ENCODE assay signal across 22 cellular contexts in genomic region chr17:6084226-6085161, GRCh38. TPM values are rescaled to one million over a fixed set of nuclear protein-coding genes. Genes with fewer than 3 reads are reported as not detected.
DNase-seq lines count a peak whose midpoint lies in the region; ATAC-seq, FAIRE-seq and TF ChIP-seq lines count a peak whose summit lies in the region.
"Had no signal": no experiment of that assay in that cellular context is flagged by ENCODE, and none has a peak within 500 bp of the region (broad histone marks: within the 10 kb centered on the region; RNA-seq: fewer than 3 reads in every experiment).

No MANE protein-coding gene starts in this region.

- H3K4me3 ChIP-seq in endodermal cell (ENCODE audit: low read length) (no peak overlapping the region), neuron (ENCODE audit: low read length) (peak overlapping the region; percentile 22), Karpas-422 (ENCODE audit: low read length) (no peak overlapping the region)
- H3K4me3 ChIP-seq: cardiac muscle cell, lung, MG63, smooth muscle cell, upper lobe of right lung had no signal

- no peak for ATAC-seq in HG03460 (IDR thresholded peaks at IDR 0.05; ENCODE audit: unreplicated experiment)
- ATAC-seq in activated CD8-positive, alpha-beta T cell treated with anti-CD3 and anti-CD28 coated beads, Interleukin-2, amount 10 ng/mL, durations not matched to agents 7 days and 5 days = no peak
- ATAC-seq: Right ventricle myocardium inferior; stimulated activated effector memory CD8-positive, alpha-beta T cell treated with anti-CD3 and anti-CD28 coated beads, Interleukin-12 subunit alpha, Interleukin-12 subunit beta, amount 100 ng/mL, for 72 hours; upper lobe of right lung had no signal

- H3K4me1 Mint-ChIP-seq in endodermal cell = peaks cover 8% of the 10 kb centered on the region
- H3K4me1 Mint-ChIP-seq in activated CD8-positive, alpha-beta T cell treated with anti-CD3 and anti-CD28 coated beads, Interleukin-2, amount 10 ng/mL, durations not matched to agents 7 days and 5 days (ENCODE audit: low read depth) = no peaks in the 10 kb centered on the region
- H3K4me1 Mint-ChIP-seq: stimulated activated effector memory CD8-positive, alpha-beta T cell treated with anti-CD3 and anti-CD28 coated beads, Interleukin-12 subunit alpha, Interleukin-12 subunit beta, amount 100 ng/mL, for 72 hours had no signal

- no peaks in the 10 kb centered on the region for H4K20me1 ChIP-seq in Karpas-422 (ENCODE audit: insufficient read depth, low read depth, low read length)

- DNase-seq in C1 segment of cervical spinal cord (lab: John Stamatoyannopoulos, UW) = peak in 13 of 14 donors; percentile 48 to 93 (median 77)
- peak; percentile 57 for DNase-seq in NCI-H69 (lab: John Stamatoyannopoulos, UW)
- DNase-seq in endodermal cell = no peak
- no peak for DNase-seq in activated CD8-positive, alpha-beta T cell treated with anti-CD3 and anti-CD28 coated beads, Interleukin-2, amount 10 ng/mL, durations not matched to agents 7 days and 5 days
- DNase-seq in GM19239 (ENCODE audit: insufficient read length, low spot score) = no peak
- no peak for DNase-seq in Karpas-422
- DNase-seq: ACHN; activated CD8-positive, alpha-beta memory T cell treated with anti-CD3 and anti-CD28 coated beads, Interleukin-2, amount 50 U/mL, for 4 hours; activated naive CD4-positive, alpha-beta T cell treated with anti-CD3 and anti-CD28 coated beads, Interleukin-2, amount 50 U/mL, for 16 hours; EL; GOT3; MG63; NCI-H2171 treated with DMSO at 0.1 percent for 48 hours; upper lobe of right lung had no signal

- TF ChIP-seq CTCF in endodermal cell (conservative IDR thresholded peaks at IDR 0.05) = no peak

- no peaks in the 10 kb centered on the region for H3K9me3 Mint-ChIP-seq in endodermal cell
- no peaks in the 10 kb centered on the region for H3K9me3 Mint-ChIP-seq in activated CD8-positive, alpha-beta T cell treated with anti-CD3 and anti-CD28 coated beads, Interleukin-2, amount 10 ng/mL, durations not matched to agents 7 days and 5 days (ENCODE audit: insufficient read depth)
- H3K9me3 Mint-ChIP-seq: stimulated activated effector memory CD8-positive, alpha-beta T cell treated with anti-CD3 and anti-CD28 coated beads, Interleukin-12 subunit alpha, Interleukin-12 subunit beta, amount 100 ng/mL, for 72 hours had no signal

- no peaks in the 10 kb centered on the region for H3K9me2 ChIP-seq in Karpas-422 (replicated peaks; ENCODE audit: insufficient read depth, low read length)

- no peak overlapping the region for H3K9ac ChIP-seq in endodermal cell (ENCODE audit: extremely low read depth, low read length, poor library complexity, severe bottlenecking)
- H3K9ac ChIP-seq in Karpas-422 (ENCODE audit: low read length) = no peak overlapping the region

- no peaks in the 10 kb centered on the region for H3K4me1 ChIP-seq in endodermal cell (ENCODE audit: control insufficient read depth, insufficient read depth, low read length)
- H3K4me1 ChIP-seq in neuron (ENCODE audit: insufficient read depth, low read length) = peaks cover 12% of the 10 kb centered on the region
- no peaks in the 10 kb centered on the region for H3K4me1 ChIP-seq in Karpas-422 (ENCODE audit: low read length)
- H3K4me1 ChIP-seq: upper lobe of right lung had no signal

- WGBS in endodermal cell (ENCODE audit: insufficient coverage in 1 of 2, insufficient read length in 1 of 2), 2 experiments = 59 to 76% methylated on average over 15 to 25 of the region's 26 CpGs

- H3K36me3 ChIP-seq in endodermal cell (ENCODE audit: control insufficient read depth, insufficient read depth, low read length) = no peaks in the 10 kb centered on the region
- H3K36me3 ChIP-seq in neuron (ENCODE audit: insufficient read depth, low read length) = no peaks in the 10 kb centered on the region
- H3K36me3 ChIP-seq in Karpas-422 (ENCODE audit: insufficient read depth, low read length) = no peaks in the 10 kb centered on the region
- H3K36me3 ChIP-seq: cardiac muscle cell, MG63, upper lobe of right lung had no signal

- H2AFZ ChIP-seq in neuron (ENCODE audit: low read depth, low read length) = peak overlapping the region; percentile 48
- no peak overlapping the region for H2AFZ ChIP-seq in Karpas-422 (ENCODE audit: low read length)

- H3K27me3 Mint-ChIP-seq in endodermal cell (ENCODE audit: insufficient read depth) = peaks cover 25% of the 10 kb centered on the region
- no peaks in the 10 kb centered on the region for H3K27me3 Mint-ChIP-seq in activated CD8-positive, alpha-beta T cell treated with anti-CD3 and anti-CD28 coated beads, Interleukin-2, amount 10 ng/mL, durations not matched to agents 7 days and 5 days (ENCODE audit: low read depth)

- H3K27me3 ChIP-seq in endodermal cell (ENCODE audit: control insufficient read depth, insufficient read depth, low read length, poor library complexity, severe bottlenecking) = no peaks in the 10 kb centered on the region
- H3K27me3 ChIP-seq in neuron (ENCODE audit: insufficient read depth, low read length) = no peaks in the 10 kb centered on the region
- no peaks in the 10 kb centered on the region for H3K27me3 ChIP-seq in Karpas-422 (ENCODE audit: low read length)
- H3K27me3 ChIP-seq: cardiac muscle cell, MG63, upper lobe of right lung had no signal

- H3K4me3 Mint-ChIP-seq in endodermal cell = no peak overlapping the region
- no peak overlapping the region for H3K4me3 Mint-ChIP-seq in activated CD8-positive, alpha-beta T cell treated with anti-CD3 and anti-CD28 coated beads, Interleukin-2, amount 10 ng/mL, durations not matched to agents 7 days and 5 days
- H3K4me3 Mint-ChIP-seq: stimulated activated effector memory CD8-positive, alpha-beta T cell treated with anti-CD3 and anti-CD28 coated beads, Interleukin-12 subunit alpha, Interleukin-12 subunit beta, amount 100 ng/mL, for 72 hours had no signal

- no peaks in the 10 kb centered on the region for H3K79me2 ChIP-seq in Karpas-422 (ENCODE audit: low read length)

- POLR2A ChIA-PET in activated CD8-positive, alpha-beta T cell treated with anti-CD3 and anti-CD28 coated beads, Interleukin-2, amount 10 ng/mL, durations not matched to agents 7 days and 5 days (lab: Charles Lee) = no interaction called here

- H3K4me2 ChIP-seq in Karpas-422 (ENCODE audit: low read depth, low read length, poor library complexity, severe bottlenecking) = no peak overlapping the region
- H3K4me2 ChIP-seq: smooth muscle cell had no signal

- H3K9me3 ChIP-seq in endodermal cell (ENCODE audit: control insufficient read depth, low read length) = no peaks in the 10 kb centered on the region
- H3K9me3 ChIP-seq in neuron (ENCODE audit: low read length) = no peaks in the 10 kb centered on the region
- no peaks in the 10 kb centered on the region for H3K9me3 ChIP-seq in Karpas-422 (ENCODE audit: low read length)
- H3K9me3 ChIP-seq: MG63, upper lobe of right lung had no signal

- no peaks in the 10 kb centered on the region for H3K36me3 Mint-ChIP-seq in endodermal cell (ENCODE audit: low read depth)
- no peaks in the 10 kb centered on the region for H3K36me3 Mint-ChIP-seq in activated CD8-positive, alpha-beta T cell treated with anti-CD3 and anti-CD28 coated beads, Interleukin-2, amount 10 ng/mL, durations not matched to agents 7 days and 5 days (ENCODE audit: low read depth)
- H3K36me3 Mint-ChIP-seq: stimulated activated effector memory CD8-positive, alpha-beta T cell treated with anti-CD3 and anti-CD28 coated beads, Interleukin-12 subunit alpha, Interleukin-12 subunit beta, amount 100 ng/mL, for 72 hours had no signal

- FAIRE-seq in GM19239 (lab: Jason Lieb, UNC) = no peak
- FAIRE-seq: endometrium had no signal

- CTCF ChIA-PET in activated CD8-positive, alpha-beta T cell treated with anti-CD3 and anti-CD28 coated beads, Interleukin-2, amount 10 ng/mL, durations not matched to agents 7 days and 5 days (lab: Charles Lee) = no interaction called here

- no peak overlapping the region for H3K27ac Mint-ChIP-seq in endodermal cell
- H3K27ac Mint-ChIP-seq in activated CD8-positive, alpha-beta T cell treated with anti-CD3 and anti-CD28 coated beads, Interleukin-2, amount 10 ng/mL, durations not matched to agents 7 days and 5 days = no peak overlapping the region
- H3K27ac Mint-ChIP-seq: stimulated activated effector memory CD8-positive, alpha-beta T cell treated with anti-CD3 and anti-CD28 coated beads, Interleukin-12 subunit alpha, Interleukin-12 subunit beta, amount 100 ng/mL, for 72 hours had no signal

- H3K27ac ChIP-seq in endodermal cell (ENCODE audit: low read depth, low read length) (peak overlapping the region; percentile 97), Karpas-422 (ENCODE audit: low read length) (no peak overlapping the region)
- H3K27ac ChIP-seq: cardiac muscle cell, upper lobe of right lung had no signal

RNA-seq across cellular contexts. Expression of gene WSCD1, which starts 14.3 kb away (rescaled TPM):
- total RNA-seq in endodermal cell = 1 to 10 TPM; 6.5 to 7.7 TPM
- polyA plus RNA-seq in endodermal cell (2013, experiment 1 of 2) = 49.2 TPM
- 43.8 TPM for polyA plus RNA-seq in endodermal cell (2013, experiment 2 of 2)
- not detected for total RNA-seq in activated CD8-positive, alpha-beta T cell treated with anti-CD3 and anti-CD28 coated beads, Interleukin-2, amount 10 ng/mL, durations not matched to agents 7 days and 5 days
- total RNA-seq in Karpas-422 (2014; rRNA removed; shearing (Covaris generic); ENCODE audit: low replicate concordance) = not detected in 2 replicates

Comparison
In these comparisons a context has a peak if more than half of its experiments do, and no peak if none do; other contexts are left out.
1. DNase-seq: peak in C1 segment of cervical spinal cord (13 of 14) and NCI-H69 (single experiment); none in endodermal cell (single experiment), activated CD8-positive, alpha-beta T cell treated with anti-CD3 and anti-CD28 coated beads, Interleukin-2, amount 10 ng/mL, durations not matched to agents 7 days and 5 days (single experiment), GM19239 (single experiment) and Karpas-422 (single experiment).